ENCODE assay signal across 13 cellular contexts in the genomic region with DNA sequence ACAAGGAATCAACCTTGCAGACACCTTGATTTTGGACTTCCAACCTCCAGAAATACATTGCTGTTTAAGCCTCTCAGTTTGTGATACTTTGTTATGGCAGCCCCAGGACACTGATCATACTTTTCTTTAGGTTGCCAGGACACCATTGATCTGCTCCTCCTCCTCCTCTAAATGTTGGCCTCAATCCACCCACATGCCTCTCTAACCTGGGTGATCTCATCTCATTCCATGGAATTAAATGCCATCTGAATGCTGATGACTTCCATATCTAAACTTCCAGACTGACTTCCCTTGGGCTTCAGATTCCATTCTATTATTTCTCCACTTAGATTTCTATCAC. TPM values are rescaled to one million over a fixed set of nuclear protein-coding genes. Genes with fewer than 3 reads are reported as not detected.
DNase-seq lines count a peak whose midpoint lies in the region; TF ChIP-seq lines count a peak whose summit lies in the region.
"Had no signal": no experiment of that assay in that cellular context is flagged by ENCODE, and none has a peak within 500 bp of the region (broad histone marks: within the 10 kb centered on the region; RNA-seq: fewer than 3 reads in every experiment).

No MANE protein-coding gene starts in this region.

- H2AFZ ChIP-seq in SK-N-SH (ENCODE audit: low read depth) = no peak overlapping the region

- TF ChIP-seq CTCF in SK-N-SH (IDR thresholded peaks at IDR 0.05) (no peak), spleen (IDR thresholded peaks at IDR 0.05 in 8 of 11, conservative IDR thresholded peaks at IDR 0.05 in 3 of 11) (no peak)

- H3K27me3 ChIP-seq in SK-N-SH (ENCODE audit: insufficient read depth) (no peaks in the 10 kb centered on the region), spleen (replicated peaks in 1 of 7) (no peaks in the 10 kb centered on the region)

- peak in 1 of 2 experiments; percentile 75; a peak in 2 of 4 replicates for TF ChIP-seq EP300 in SK-N-SH (IDR thresholded peaks at IDR 0.05; ENCODE audit: borderline replicate concordance in 1 of 2, low read depth in 1 of 2, low read length in 1 of 2)

- CTCF ChIA-PET in SK-N-SH (lab: Yijun Ruan, JAX) = interaction anchor here (1.6 to 35.1 kb wide), 2 partner anchors 12 to 78 kb away, joined by 6 to 1005 read pairs; partner anchors contain the start of gene PIK3C2B

- no peak for TF ChIP-seq POLR2A in spleen (IDR thresholded peaks at IDR 0.05)

- no peak for TF ChIP-seq RAD21 in SK-N-SH (IDR thresholded peaks at IDR 0.05; ENCODE audit: low read length)

- no peaks in the 10 kb centered on the region for H3K36me3 Mint-ChIP-seq in immature natural killer cell

- no peaks in the 10 kb centered on the region for H4K20me1 ChIP-seq in SK-N-SH (ENCODE audit: insufficient read depth)

- H3K9ac ChIP-seq in SK-N-SH = peak overlapping the region; percentile 85

- no peaks in the 10 kb centered on the region for H3K9me2 ChIP-seq in SK-N-SH

- H3K4me2 ChIP-seq in SK-N-SH = peak overlapping the region; percentile 88

- peaks cover 11 to 29% of the 10 kb centered on the region in 2 experiments; a peak in 3 of 4 replicates for H3K4me1 ChIP-seq in SK-N-SH (ENCODE audit: control insufficient read depth in 1 of 2, insufficient read depth in 2 of 2, low read depth in 1 of 2, low read length in 1 of 2)
- H3K4me1 ChIP-seq in spleen = peaks cover 6 to 68% (median 26%) of the 10 kb centered on the region in 6 donors

- DNase-seq in EL (peak; percentile 83), SK-N-SH (no peak), immature natural killer cell (no peak), spleen (no peak), NCI-H1417 (lab: John Stamatoyannopoulos, UW) (no peak), ureter (ENCODE audit: low spot score) (no peak), foreskin melanocyte (no peak), posterior cingulate gyrus (no peak)
- DNase-seq: DND-41; H7; hippocampal formation; naive thymus-derived CD8-positive, alpha-beta T cell had no signal

- peak overlapping the region; percentile 9 to 83 (median 58) for H3K27ac Mint-ChIP-seq in immature natural killer cell

- H3K27me3 Mint-ChIP-seq in immature natural killer cell (ENCODE audit: low read depth in 3 of 3) = no peaks in the 10 kb centered on the region
- H3K27me3 Mint-ChIP-seq: central memory CD8-positive, alpha-beta T cell; naive thymus-derived CD8-positive, alpha-beta T cell had no signal

- H3K79me2 ChIP-seq in SK-N-SH (ENCODE audit: insufficient read depth) = peaks cover 10% of the 10 kb centered on the region; the same call in 1 of the 2 replicates

- intact Hi-C loops in spleen (cut with DNase I; ENCODE audit: low total_unique reads) = no loop called here
- intact Hi-C loops in posterior cingulate gyrus (cut with DNase I) = no loop called here

- no peaks in the 10 kb centered on the region for H3K9me3 Mint-ChIP-seq in immature natural killer cell
- H3K9me3 Mint-ChIP-seq: central memory CD8-positive, alpha-beta T cell; naive thymus-derived CD8-positive, alpha-beta T cell had no signal

- no peaks in the 10 kb centered on the region for H3K36me3 ChIP-seq in SK-N-SH (replicated peaks in 1 of 2; ENCODE audit: control insufficient read depth in 1 of 2, insufficient read depth in 2 of 2, low read length in 1 of 2)
- peaks cover 0 to 32% (median 13%) of the 10 kb centered on the region in 6 donors for H3K36me3 ChIP-seq in spleen

- H3K27ac ChIP-seq in SK-N-SH (ENCODE audit: low read depth in 2 of 2, low read length in 1 of 2) (peak overlapping the region; percentile 90 to 99; a peak in 3 of 4 replicates), spleen (peak overlapping the region in 5 of 8 donors; percentile 75 to 86 (median 79))

- H3F3A ChIP-seq in SK-N-SH (replicated peaks; ENCODE audit: insufficient read depth) = peaks cover 34% of the 10 kb centered on the region

- POLR2A ChIA-PET in SK-N-SH (lab: Yijun Ruan, JAX) = no interaction called here

- peak overlapping the region in 3 of 5 donors; percentile 12 to 51 (median 21) for H3K4me3 Mint-ChIP-seq in immature natural killer cell
- H3K4me3 Mint-ChIP-seq: central memory CD8-positive, alpha-beta T cell had no signal

- H3K4me3 ChIP-seq in SK-N-SH (ENCODE audit: low read depth in 2 of 2, low read length in 1 of 2) = no peak overlapping the region
- no peak overlapping the region for H3K4me3 ChIP-seq in spleen

- peaks cover 32 to 38% of the 10 kb centered on the region in 2 donors for H3K4me1 Mint-ChIP-seq in immature natural killer cell

- H3K9me3 ChIP-seq in SK-N-SH = no peaks in the 10 kb centered on the region
- H3K9me3 ChIP-seq in spleen = no peaks in the 10 kb centered on the region

TF ChIP-seq in SK-N-SH, 30 proteins besides CTCF, POLR2A, EP300 and RAD21 (continues in another document):
- TF ChIP-seq ELF1 (IDR thresholded peaks at IDR 0.05) (no peak), TAF1 (IDR thresholded peaks at IDR 0.05; ENCODE audit: borderline replicate concordance, low read depth, low read length) (no peak), NFIC (IDR thresholded peaks at IDR 0.05; ENCODE audit: borderline replicate concordance) (peak; percentile 59), SMC3 (IDR thresholded peaks at IDR 0.05; ENCODE audit: low read depth, low read length) (no peak), PBX3 (IDR thresholded peaks at IDR 0.05) (peak; percentile 70), RFX5 (IDR thresholded peaks at IDR 0.05; ENCODE audit: low read length) (no peak), TEAD4 (IDR thresholded peaks at IDR 0.05; ENCODE audit: borderline replicate concordance, insufficient read depth) (peak; percentile 57; the same call in 1 of the 2 replicates), RCOR1 (IDR thresholded peaks at IDR 0.05; ENCODE audit: low read length) (no peak), NRF1 (IDR thresholded peaks at IDR 0.05; ENCODE audit: low read depth, low read length) (no peak), YY1 (IDR thresholded peaks at IDR 0.05; ENCODE audit: low read depth) (peak; percentile 68; the same call in 1 of the 2 replicates)
- TF ChIP-seq, protein P1, sequence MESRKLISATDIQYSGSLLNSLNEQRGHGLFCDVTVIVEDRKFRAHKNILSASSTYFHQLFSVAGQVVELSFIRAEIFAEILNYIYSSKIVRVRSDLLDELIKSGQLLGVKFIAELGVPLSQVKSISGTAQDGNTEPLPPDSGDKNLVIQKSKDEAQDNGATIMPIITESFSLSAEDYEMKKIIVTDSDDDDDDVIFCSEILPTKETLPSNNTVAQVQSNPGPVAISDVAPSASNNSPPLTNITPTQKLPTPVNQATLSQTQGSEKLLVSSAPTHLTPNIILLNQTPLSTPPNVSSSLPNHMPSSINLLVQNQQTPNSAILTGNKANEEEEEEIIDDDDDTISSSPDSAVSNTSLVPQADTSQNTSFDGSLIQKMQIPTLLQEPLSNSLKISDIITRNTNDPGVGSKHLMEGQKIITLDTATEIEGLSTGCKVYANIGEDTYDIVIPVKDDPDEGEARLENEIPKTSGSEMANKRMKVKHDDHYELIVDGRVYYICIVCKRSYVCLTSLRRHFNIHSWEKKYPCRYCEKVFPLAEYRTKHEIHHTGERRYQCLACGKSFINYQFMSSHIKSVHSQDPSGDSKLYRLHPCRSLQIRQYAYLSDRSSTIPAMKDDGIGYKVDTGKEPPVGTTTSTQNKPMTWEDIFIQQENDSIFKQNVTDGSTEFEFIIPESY (IDR thresholded peaks at IDR 0.05; ENCODE audit: borderline replicate concordance, low read depth) = 0 out of 2 replicates have a peak, but pooled peaks have one; percentile 11

RNA-seq across cellular contexts. Expression of gene PPP1R15B, which starts 7.4 kb away (rescaled TPM):
- 12.1 and 14.3 TPM in 2 replicates for polyA plus RNA-seq in SK-N-SH (2012; rRNA removed)
- 13.1 and 13.4 TPM in 2 replicates for polyA plus RNA-seq in SK-N-SH (2012; cell fraction: cytosol; rRNA removed)
- 10.3 and 13.2 TPM in 2 replicates for polyA plus RNA-seq in SK-N-SH (2012; cell fraction: nucleus; rRNA removed)
- polyA plus RNA-seq in immature natural killer cell = 10 to 100 TPM; 13.5 to 23.0 (median 17.3) TPM
- 10 to 100 TPM; 46.3 to 73.1 (median 63.8) TPM for total RNA-seq in spleen
- polyA plus RNA-seq in spleen = 10 to 100 TPM; 10.8 to 17.2 (median 12.5) TPM
- 59.0 TPM for total RNA-seq in ureter

RNA-seq across cellular contexts. Expression of gene PLEKHA6, which starts 59.3 kb away (rescaled TPM):
- 1.2 and 3.1 TPM in 2 replicates for polyA plus RNA-seq in SK-N-SH (2012; rRNA removed)
- polyA plus RNA-seq in SK-N-SH (2012; cell fraction: cytosol; rRNA removed) = 1.5 and 3.4 TPM in 2 replicates
- polyA plus RNA-seq in SK-N-SH (2012; cell fraction: nucleus; rRNA removed) = 6.3 and 7.7 TPM in 2 replicates
- not detected for polyA plus RNA-seq in immature natural killer cell
- 1 to 10 TPM in 6 of 7 donors, under 1 TPM in 1; 0.51 to 6.5 (median 4.0) TPM for total RNA-seq in spleen
- polyA plus RNA-seq in spleen = 1 to 10 TPM in 1 of 3 donors, under 1 TPM in 2; 0.47 to 1.8 (median 0.65) TPM
- total RNA-seq in ureter = 61.5 TPM
